In genomic region chr4:114870987-114871386, GRCh38 we compare ENCODE assay signal across 19 cellular contexts.
DNase-seq lines count a peak whose midpoint lies in the region; ATAC-seq, FAIRE-seq and TF ChIP-seq lines count a peak whose summit lies in the region.
"Had no signal": no experiment of that assay in that cellular context is flagged by ENCODE, and none has a peak within 500 bp of the region (broad histone marks: within the 10 kb centered on the region; RNA-seq: fewer than 3 reads in every experiment).

No MANE protein-coding gene starts in this region.

- TF ChIP-seq POLR2A in GM12892 (IDR thresholded peaks at IDR 0.05; ENCODE audit: low read depth, low read length) = no peak

- DNase-seq in GM12892 (ENCODE audit: insufficient read length) = no peak
- DNase-seq in ACHN = no peak
- no peak for DNase-seq in cortex of kidney (lab: John Stamatoyannopoulos, UW)
- DNase-seq in stimulated activated naive CD8-positive, alpha-beta T cell treated with anti-CD3 and anti-CD28 coated beads, Interleukin-15, Interleukin-2, amounts not matched to agents 100 U/mL and 50 U/mL, for 24 hours = no peak
- no peak for DNase-seq in NOMO-1 (lab: John Stamatoyannopoulos, UW; ENCODE audit: unreplicated experiment in 2 of 2)
- DNase-seq: 8988T, DMS 273 treated with DMSO at 0.1 percent for 48 hours, Kasumi-1, MG63, NCI-H1048, NCI-H1436 treated with DMSO at 0.1 percent for 48 hours, NCI-H2029, NCI-H345, NCI-H524 treated with DMSO at 0.1 percent for 48 hours, SJCRH30 had no signal

- ATAC-seq in GM19395 (IDR thresholded peaks at IDR 0.05; ENCODE audit: unreplicated experiment) (peak; percentile 48), GM21786 (IDR thresholded peaks at IDR 0.05; ENCODE audit: unreplicated experiment) (peak; percentile 52), HG03432 (IDR thresholded peaks at IDR 0.05; ENCODE audit: unreplicated experiment) (peak; percentile 34)
- no peak for ATAC-seq in stimulated activated naive CD8-positive, alpha-beta T cell treated with anti-CD3 and anti-CD28 coated beads, Interleukin-15, Interleukin-2, amounts not matched to agents 100 U/mL and 50 U/mL, for 24 hours
- ATAC-seq: Panc1 had no signal

- in situ Hi-C loops in ACHN (cut with HindIII; ENCODE audit: low pct_ligation_motif_present, low pct_unique_long_range_greater_than_20kb, low sequenced_read_pairs) = no loop called here

- peak; percentile 65 for FAIRE-seq in GM12892 (lab: Jason Lieb, UNC)
